Comparison of ENCODE assay signal across 21 cellular contexts in the genomic region with DNA sequence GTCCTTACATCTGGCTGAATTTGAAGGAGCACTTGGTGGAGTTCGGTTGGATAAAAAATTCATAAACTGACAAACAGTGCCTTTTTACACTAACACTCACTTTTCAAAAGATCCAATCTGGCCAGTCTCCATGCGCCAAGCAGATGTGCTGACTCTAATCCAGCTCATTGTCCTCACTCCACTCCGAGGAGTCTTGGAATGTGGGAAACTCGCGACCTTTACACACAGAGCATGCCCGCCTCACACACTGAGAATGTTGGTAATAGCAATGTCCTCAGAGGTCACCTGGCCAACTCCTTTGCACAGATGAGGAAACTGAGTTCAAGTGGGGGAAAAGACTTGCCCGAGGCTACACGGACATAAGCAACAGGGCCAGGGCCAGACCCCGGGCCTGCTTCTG.
DNase-seq lines count a peak whose midpoint lies in the region; ATAC-seq and TF ChIP-seq lines count a peak whose summit lies in the region.
"Had no signal": no experiment of that assay in that cellular context is flagged by ENCODE, and none has a peak within 500 bp of the region (broad histone marks: within the 10 kb centered on the region; RNA-seq: fewer than 3 reads in every experiment).

No MANE protein-coding gene starts in this region.

- H2BK5ac ChIP-seq in mesenchymal stem cell (ENCODE audit: low read depth, low read length, poor library complexity, severe bottlenecking): no peak overlapping the region

- peak overlapping the region in 1 of 2 experiments; percentile 86 for H3K14ac ChIP-seq in mesenchymal stem cell (ENCODE audit: low read length in 2 of 2)

- no peaks in the 10 kb centered on the region for H3K27me3 ChIP-seq in mesenchymal stem cell (ENCODE audit: control insufficient read depth in 1 of 2, insufficient read depth in 1 of 2, low read length in 2 of 2)
- H3K27me3 ChIP-seq: stomach had no signal

- 77% methylated on average over 9 of the region's 9 CpGs for WGBS in mesenchymal stem cell

- no peak overlapping the region for H2BK15ac ChIP-seq in mesenchymal stem cell (ENCODE audit: low read depth, poor library complexity, severe bottlenecking)

- no peak overlapping the region for H2BK12ac ChIP-seq in mesenchymal stem cell (ENCODE audit: low read length in 2 of 2)

- H3K18ac ChIP-seq in mesenchymal stem cell (ENCODE audit: low read depth in 1 of 2, low read length in 2 of 2): no peak overlapping the region

- H3K79me1 ChIP-seq in mesenchymal stem cell (replicated peaks; ENCODE audit: low read length, poor library complexity, severe bottlenecking): no peaks in the 10 kb centered on the region

- H3K23ac ChIP-seq in mesenchymal stem cell (ENCODE audit: low read length in 2 of 2): no peak overlapping the region

- no peak for ATAC-seq in GM18502 (IDR thresholded peaks at IDR 0.05; ENCODE audit: poor library complexity, unreplicated experiment)
- ATAC-seq in GM18867 (IDR thresholded peaks at IDR 0.05; ENCODE audit: unreplicated experiment): no peak
- ATAC-seq: activated CD8-positive, alpha-beta T cell treated with anti-CD3 and anti-CD28 coated beads, Interleukin-2, amount 10 ng/mL, durations not matched to agents 7 days and 5 days had no signal

- no peak overlapping the region for H3K4me2 ChIP-seq in mesenchymal stem cell (ENCODE audit: low read length, poor library complexity, severe bottlenecking)
- H3K4me2 ChIP-seq: PC-9 had no signal

- H3K4me3 ChIP-seq in AG09309 (ENCODE audit: control insufficient read depth, low read depth, low read length): no peak overlapping the region
- H3K4me3 ChIP-seq in choroid plexus epithelial cell (ENCODE audit: low read depth, low read length): no peak overlapping the region
- no peak overlapping the region for H3K4me3 ChIP-seq in mesenchymal stem cell (ENCODE audit: insufficient read depth in 1 of 2, low read depth in 1 of 2, low read length in 2 of 2)
- H3K4me3 ChIP-seq: PC-9, stomach had no signal

- H2AFZ ChIP-seq in mesenchymal stem cell (ENCODE audit: low read depth, low read length): no peak overlapping the region
- H2AFZ ChIP-seq: PC-9 had no signal

- peaks cover 5% of the 10 kb centered on the region for H3K9me3 ChIP-seq in mesenchymal stem cell (ENCODE audit: control insufficient read depth, low read length)
- H3K9me3 ChIP-seq: stomach had no signal

- peak overlapping the region; percentile 23 for H3K9ac ChIP-seq in mesenchymal stem cell (ENCODE audit: low read length)

- no peak overlapping the region for H2BK120ac ChIP-seq in mesenchymal stem cell (ENCODE audit: low read depth, low read length)

- H2AK5ac ChIP-seq in mesenchymal stem cell (ENCODE audit: low read length, severe bottlenecking): no peak overlapping the region

- H3K36me3 ChIP-seq in mesenchymal stem cell (ENCODE audit: control insufficient read depth in 1 of 2, insufficient read depth in 2 of 2, low read depth in 1 of 2, low read length in 2 of 2): peaks cover 0 to 6% of the 10 kb centered on the region in 2 experiments
- H3K36me3 ChIP-seq: stomach had no signal

- no peak overlapping the region for H3K27ac ChIP-seq in mesenchymal stem cell (ENCODE audit: low read length, poor library complexity, severe bottlenecking)
- H3K27ac ChIP-seq: PC-9, stomach had no signal

- no peak overlapping the region for H3K4ac ChIP-seq in mesenchymal stem cell (ENCODE audit: low read depth in 1 of 2, low read length in 2 of 2)

- H4K8ac ChIP-seq in mesenchymal stem cell (ENCODE audit: low read length): no peak overlapping the region

- TF ChIP-seq CTCF in AG09309 (IDR thresholded peaks at IDR 0.05; ENCODE audit: control insufficient read depth, insufficient read depth, low read depth, low read length, missing control alignments) (no peak), choroid plexus epithelial cell (conservative IDR thresholded peaks at IDR 0.05; ENCODE audit: low read depth, low read length) (no peak)

- DNase-seq in AG09309 (ENCODE audit: low read depth): peak; percentile 46
- DNase-seq in HCEC 1CT: peak; percentile 53
- DNase-seq in choroid plexus epithelial cell (ENCODE audit: low read depth): peak; percentile 85
- DNase-seq in mesenchymal stem cell: no peak
- DNase-seq in NOMO-1 treated with dmso at 0.1 percent for 144 hours (lab: John Stamatoyannopoulos, UW; ENCODE audit: unreplicated experiment): no peak
- DNase-seq in OCI-M2 (lab: John Stamatoyannopoulos, UW; ENCODE audit: unreplicated experiment): no peak
- DNase-seq: activated CD8-positive, alpha-beta T cell treated with anti-CD3 and anti-CD28 coated beads, Interleukin-2, amount 10 ng/mL, durations not matched to agents 7 days and 5 days; activated naive CD8-positive, alpha-beta T cell treated with anti-CD3 and anti-CD28 coated beads, Interleukin-2, amount 10 ng/mL, durations not matched to agents 7 days and 5 days; Calu3; central memory CD4-positive, alpha-beta T cell; effector CD8-positive, alpha-beta T cell; immature natural killer cell; MM.1S; NCI-H187; NCI-H524 treated with DMSO at 0.1 percent for 48 hours; nephron progenitor cell; PC-9; retina; stomach had no signal

- no peak overlapping the region for H4K91ac ChIP-seq in mesenchymal stem cell (ENCODE audit: low read length)

- H3K4me1 ChIP-seq in mesenchymal stem cell (ENCODE audit: control insufficient read depth, insufficient read depth, low read depth, low read length): peaks cover 5% of the 10 kb centered on the region
- H3K4me1 ChIP-seq: stomach had no signal

Comparison
In these comparisons a context has a peak if more than half of its experiments do, and no peak if none do; other contexts are left out.
1. DNase-seq: peak in AG09309 (single experiment), HCEC 1CT (single experiment) and choroid plexus epithelial cell (single experiment); none in mesenchymal stem cell (single experiment), NOMO-1 treated with dmso at 0.1 percent for 144 hours (single experiment) and OCI-M2 (single experiment).